ENCODE assay signal across 8 cellular contexts in the genomic region with DNA sequence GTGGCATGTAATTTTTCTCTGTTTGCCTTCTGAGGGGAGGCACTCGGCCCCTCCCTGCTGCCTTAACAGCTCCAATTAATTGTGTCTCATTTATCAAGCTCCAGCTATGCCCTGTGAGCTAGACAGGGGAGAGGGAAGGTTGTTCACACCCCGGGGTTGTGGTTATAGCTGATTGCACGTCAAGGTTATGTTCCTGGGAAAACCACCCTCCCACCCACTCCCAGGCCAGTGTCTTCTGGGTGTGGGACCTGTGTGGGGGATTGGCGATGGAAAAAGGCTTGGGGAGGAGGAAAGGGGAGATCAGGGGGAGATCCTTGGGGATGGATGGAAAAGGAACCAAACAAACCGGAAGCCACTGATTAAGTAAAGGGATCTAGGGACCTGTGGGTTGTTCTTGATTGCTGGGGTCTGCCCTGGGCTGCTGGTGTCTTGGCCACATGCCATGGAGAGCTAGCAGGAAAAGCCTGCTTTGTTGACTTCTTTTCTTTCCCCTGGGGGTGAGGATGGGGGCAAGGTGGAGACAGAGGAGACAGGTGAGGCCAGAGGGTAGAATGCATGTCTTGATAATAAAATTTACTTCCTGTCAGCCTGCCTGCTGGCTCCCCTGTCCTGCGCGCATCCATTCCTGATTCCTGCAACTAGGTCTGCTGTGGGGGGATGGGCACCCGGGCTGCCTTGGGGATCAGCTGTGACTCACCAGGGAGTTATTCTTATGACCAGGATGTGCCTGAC. TPM values are rescaled to one million over a fixed set of nuclear protein-coding genes. Genes with fewer than 3 reads are reported as not detected.
A peak's percentile ranks its signal among the peaks of the same experiment; 100 is the strongest.
DNase-seq lines count a peak whose midpoint lies in the region; ATAC-seq and TF ChIP-seq lines count a peak whose summit lies in the region.

No MANE protein-coding gene starts in this region.

- H3K4me3 ChIP-seq in ACC112 (ENCODE audit: low read depth, low read length), result 0 out of 2 replicates have a peak overlapping the region, but pooled peaks have one; percentile 15
- peak overlapping the region; percentile 35; the same call in 1 of the 2 replicates for H3K4me3 ChIP-seq in GM23338
- no peak overlapping the region for H3K4me3 ChIP-seq in ovary

- H3K27me3 ChIP-seq in ACC112 (ENCODE audit: insufficient read depth, low read length) (0 out of 2 replicates have a peak, but pooled peaks cover 4% of the 10 kb centered on the region), GM23338 (ENCODE audit: insufficient read depth) (no peaks in the 10 kb centered on the region), ovary (no peaks in the 10 kb centered on the region)

- no peaks in the 10 kb centered on the region for H3K9me3 ChIP-seq in ovary

- intact Hi-C loops in Right ventricle myocardium inferior (cut with DNase I) (no loop called here), ovary (cut with DNase I) (no loop called here)

- TF ChIP-seq POLR2A in ovary (IDR thresholded peaks at IDR 0.05), result no peak

- H4K20me1 ChIP-seq in GM23338 (replicated peaks; ENCODE audit: insufficient read depth), result peaks cover 11% of the 10 kb centered on the region

- peak overlapping the region; percentile 74 for H3K4me2 ChIP-seq in GM23338

- peaks cover 14% of the 10 kb centered on the region for H3K27me3 Mint-ChIP-seq in GM23338 (ENCODE audit: insufficient read depth, low read depth, poor library complexity)
- H3K27me3 Mint-ChIP-seq in activated naive CD4-positive, alpha-beta T cell treated with anti-CD3 and anti-CD28 coated beads, Interleukin-2, amount 10 ng/mL, durations not matched to agents 7 days and 5 days, result no peaks in the 10 kb centered on the region

- TF ChIP-seq EP300 in ovary (IDR thresholded peaks at IDR 0.05), result no peak

- H3K27ac ChIP-seq in ACC112 (ENCODE audit: low read depth, low read length) (peak overlapping the region; percentile 14; the same call in 1 of the 2 replicates), GM23338 (ENCODE audit: low read depth) (peak overlapping the region; percentile 93), ovary (no peak overlapping the region)

- ATAC-seq in GM23338 (peak; percentile 81), Right ventricle myocardium inferior (peak; percentile 85)

- H3K4me1 Mint-ChIP-seq in GM23338, result peaks cover 78% of the 10 kb centered on the region
- peaks cover 96% of the 10 kb centered on the region for H3K4me1 Mint-ChIP-seq in activated naive CD4-positive, alpha-beta T cell treated with anti-CD3 and anti-CD28 coated beads, Interleukin-2, amount 10 ng/mL, durations not matched to agents 7 days and 5 days

- WGBS in ovary, 3 donors, result 12 to 13% (median 12%) methylated on average over 8 of the region's 8 CpGs

- TF ChIP-seq CTCF in GM23338 (conservative IDR thresholded peaks at IDR 0.05; ENCODE audit: low read depth in 2 of 2) (no peak), ovary (IDR thresholded peaks at IDR 0.05) (no peak), GM13977 (IDR thresholded peaks at IDR 0.05; ENCODE audit: extremely low read depth, insufficient read depth, missing control alignments) (no peak)

- H3K27ac Mint-ChIP-seq in GM23338, result peak overlapping the region; percentile 95
- H3K27ac Mint-ChIP-seq in activated naive CD4-positive, alpha-beta T cell treated with anti-CD3 and anti-CD28 coated beads, Interleukin-2, amount 10 ng/mL, durations not matched to agents 7 days and 5 days, result peak overlapping the region; percentile 95

- H3K36me3 ChIP-seq in ACC112 (ENCODE audit: insufficient read depth, low read length) (no peaks in the 10 kb centered on the region), GM23338 (ENCODE audit: insufficient read depth) (peaks cover 14% of the 10 kb centered on the region), ovary (no peaks in the 10 kb centered on the region)

- in situ Hi-C loops in GM13977 (cut with MboI; ENCODE audit: low pct_unique_long_range_greater_than_20kb, low sequenced_read_pairs, unreplicated experiment), result no loop called here

- no peaks in the 10 kb centered on the region for H3K9me3 Mint-ChIP-seq in GM23338
- no peaks in the 10 kb centered on the region for H3K9me3 Mint-ChIP-seq in activated naive CD4-positive, alpha-beta T cell treated with anti-CD3 and anti-CD28 coated beads, Interleukin-2, amount 10 ng/mL, durations not matched to agents 7 days and 5 days

- H2AFZ ChIP-seq in ACC112 (ENCODE audit: low read length, unreplicated experiment), result no peak overlapping the region
- no peak overlapping the region for H2AFZ ChIP-seq in GM23338

- peaks cover 24% of the 10 kb centered on the region for H3K36me3 Mint-ChIP-seq in GM23338 (ENCODE audit: low read depth)
- H3K36me3 Mint-ChIP-seq in activated naive CD4-positive, alpha-beta T cell treated with anti-CD3 and anti-CD28 coated beads, Interleukin-2, amount 10 ng/mL, durations not matched to agents 7 days and 5 days, result peaks cover 50% of the 10 kb centered on the region

- H3K4me3 Mint-ChIP-seq in GM23338, result peak overlapping the region; percentile 52
- H3K4me3 Mint-ChIP-seq in activated naive CD4-positive, alpha-beta T cell treated with anti-CD3 and anti-CD28 coated beads, Interleukin-2, amount 10 ng/mL, durations not matched to agents 7 days and 5 days, result peak overlapping the region; percentile 65

- H3K4me1 ChIP-seq in ACC112 (ENCODE audit: control insufficient read depth, insufficient read depth, low read length, unreplicated experiment) (peaks cover 32% of the 10 kb centered on the region), GM23338 (ENCODE audit: insufficient read depth) (peaks cover 77% of the 10 kb centered on the region), ovary (ENCODE audit: insufficient read depth) (peaks cover 10% of the 10 kb centered on the region)

- CTCF ChIA-PET in activated naive CD4-positive, alpha-beta T cell treated with anti-CD3 and anti-CD28 coated beads, Interleukin-2, amount 10 ng/mL, durations not matched to agents 7 days and 5 days (lab: Charles Lee), result interaction anchor here (1.1 to 8.2 kb wide), 5 partner anchors 9 to 47 kb away, joined by 3 to 63 read pairs (median 5); a partner anchor contains a TSS

- H3K79me2 ChIP-seq in ACC112 (ENCODE audit: control insufficient read depth, insufficient read depth, low read length, unreplicated experiment), result no peaks in the 10 kb centered on the region
- peaks cover 94% of the 10 kb centered on the region for H3K79me2 ChIP-seq in GM23338 (replicated peaks; ENCODE audit: insufficient read depth)

- DNase-seq in GM23338 (ENCODE audit: low spot score) (peak; percentile 90), NCI-H524 (lab: John Stamatoyannopoulos, UW) (peak; percentile 47 to 82), Right ventricle myocardium inferior (ENCODE audit: missing footprints) (peak; percentile 90), ovary (peak; percentile 88 to 97 (median 93)), germinal center (ENCODE audit: low spot score) (no peak), GM13977 (ENCODE audit: low spot score) (no peak)
- DNase-seq in activated naive CD4-positive, alpha-beta T cell treated with anti-CD3 and anti-CD28 coated beads, Interleukin-2, amount 10 ng/mL, durations not matched to agents 7 days and 5 days, result peak; percentile 52

- peaks cover 5% of the 10 kb centered on the region; the same call in 1 of the 2 replicates for H3F3A ChIP-seq in GM23338 (replicated peaks; ENCODE audit: low read depth)

- H3K9me2 ChIP-seq in GM23338 (ENCODE audit: insufficient read depth), result no peaks in the 10 kb centered on the region

TF ChIP-seq in GM23338, 12 proteins besides CTCF, POLR2A, EP300 and RAD21:
- no peak for TF ChIP-seq ZNF331 (CRISPR knock-in tag; IDR thresholded peaks at IDR 0.05; ENCODE audit: low read depth)
- peak; percentile 21; the same call in 1 of the 2 replicates for TF ChIP-seq POLR2AphosphoS5 (IDR thresholded peaks at IDR 0.05; ENCODE audit: low read depth)
- no peak for TF ChIP-seq NANOG (IDR thresholded peaks at IDR 0.05; ENCODE audit: borderline replicate concordance)
- TF ChIP-seq CREB1 (CRISPR knock-in tag; IDR thresholded peaks at IDR 0.05; ENCODE audit: low read depth), result 0 out of 2 replicates have a peak, but pooled peaks have one; percentile 26
- TF ChIP-seq, protein P1, sequence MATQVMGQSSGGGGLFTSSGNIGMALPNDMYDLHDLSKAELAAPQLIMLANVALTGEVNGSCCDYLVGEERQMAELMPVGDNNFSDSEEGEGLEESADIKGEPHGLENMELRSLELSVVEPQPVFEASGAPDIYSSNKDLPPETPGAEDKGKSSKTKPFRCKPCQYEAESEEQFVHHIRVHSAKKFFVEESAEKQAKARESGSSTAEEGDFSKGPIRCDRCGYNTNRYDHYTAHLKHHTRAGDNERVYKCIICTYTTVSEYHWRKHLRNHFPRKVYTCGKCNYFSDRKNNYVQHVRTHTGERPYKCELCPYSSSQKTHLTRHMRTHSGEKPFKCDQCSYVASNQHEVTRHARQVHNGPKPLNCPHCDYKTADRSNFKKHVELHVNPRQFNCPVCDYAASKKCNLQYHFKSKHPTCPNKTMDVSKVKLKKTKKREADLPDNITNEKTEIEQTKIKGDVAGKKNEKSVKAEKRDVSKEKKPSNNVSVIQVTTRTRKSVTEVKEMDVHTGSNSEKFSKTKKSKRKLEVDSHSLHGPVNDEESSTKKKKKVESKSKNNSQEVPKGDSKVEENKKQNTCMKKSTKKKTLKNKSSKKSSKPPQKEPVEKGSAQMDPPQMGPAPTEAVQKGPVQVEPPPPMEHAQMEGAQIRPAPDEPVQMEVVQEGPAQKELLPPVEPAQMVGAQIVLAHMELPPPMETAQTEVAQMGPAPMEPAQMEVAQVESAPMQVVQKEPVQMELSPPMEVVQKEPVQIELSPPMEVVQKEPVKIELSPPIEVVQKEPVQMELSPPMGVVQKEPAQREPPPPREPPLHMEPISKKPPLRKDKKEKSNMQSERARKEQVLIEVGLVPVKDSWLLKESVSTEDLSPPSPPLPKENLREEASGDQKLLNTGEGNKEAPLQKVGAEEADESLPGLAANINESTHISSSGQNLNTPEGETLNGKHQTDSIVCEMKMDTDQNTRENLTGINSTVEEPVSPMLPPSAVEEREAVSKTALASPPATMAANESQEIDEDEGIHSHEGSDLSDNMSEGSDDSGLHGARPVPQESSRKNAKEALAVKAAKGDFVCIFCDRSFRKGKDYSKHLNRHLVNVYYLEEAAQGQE (IDR thresholded peaks at IDR 0.05; ENCODE audit: unreplicated experiment), result no peak
- TF ChIP-seq, protein P2, sequence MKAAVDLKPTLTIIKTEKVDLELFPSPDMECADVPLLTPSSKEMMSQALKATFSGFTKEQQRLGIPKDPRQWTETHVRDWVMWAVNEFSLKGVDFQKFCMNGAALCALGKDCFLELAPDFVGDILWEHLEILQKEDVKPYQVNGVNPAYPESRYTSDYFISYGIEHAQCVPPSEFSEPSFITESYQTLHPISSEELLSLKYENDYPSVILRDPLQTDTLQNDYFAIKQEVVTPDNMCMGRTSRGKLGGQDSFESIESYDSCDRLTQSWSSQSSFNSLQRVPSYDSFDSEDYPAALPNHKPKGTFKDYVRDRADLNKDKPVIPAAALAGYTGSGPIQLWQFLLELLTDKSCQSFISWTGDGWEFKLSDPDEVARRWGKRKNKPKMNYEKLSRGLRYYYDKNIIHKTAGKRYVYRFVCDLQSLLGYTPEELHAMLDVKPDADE (IDR thresholded peaks at IDR 0.05), result 0 out of 2 replicates have a peak, but pooled peaks have one; percentile 52

RNA-seq across cellular contexts. Expression of a gene that starts 14.1 kb away (rescaled TPM):
- total RNA-seq in GM23338 (2014; rRNA removed; shearing (Covaris generic)), result 78.3 and 78.8 TPM in 2 replicates
- polyA plus RNA-seq in GM23338 (2016; fragmentation: Nextera tagmentation; extraction: Ambion mirVana), result 20.1 and 23.0 TPM in 2 replicates
- 6.1 TPM for total RNA-seq in Right ventricle myocardium inferior
- total RNA-seq in ovary, result 10 to 100 TPM; 10.5 to 64.5 (median 29.8) TPM
- 10 to 100 TPM in 1 of 2 donors, 1 to 10 TPM in 1; 2.9 to 14.9 TPM for polyA plus RNA-seq in ovary

Comparison
In these comparisons a context has a peak if more than half of its experiments do, and no peak if none do; other contexts are left out.
1. H3K27ac ChIP-seq: peak in ACC112 (single experiment) and GM23338 (single experiment); none in ovary (0 of 2).
2. DNase-seq: peak in GM23338 (single experiment), NCI-H524 (2 of 2), activated naive CD4-positive, alpha-beta T cell treated with anti-CD3 and anti-CD28 coated beads, Interleukin-2, amount 10 ng/mL, durations not matched to agents 7 days and 5 days (single experiment), Right ventricle myocardium inferior (single experiment) and ovary (5 of 5); none in germinal center (single experiment) and GM13977 (single experiment).